ENCODE assay signal across 11 cellular contexts in genomic region chr7:131123991-131124629, GRCh38.
DNase-seq lines count a peak whose midpoint lies in the region; ATAC-seq, FAIRE-seq and TF ChIP-seq lines count a peak whose summit lies in the region.
"Had no signal": no experiment of that assay in that cellular context is flagged by ENCODE, and none has a peak within 500 bp of the region (broad histone marks: within the 10 kb centered on the region; RNA-seq: fewer than 3 reads in every experiment).

No MANE protein-coding gene starts in this region.

- peak overlapping the region; percentile 83 for H3K27ac ChIP-seq in SU-DHL-6 (ENCODE audit: low read depth, low read length)
- H3K27ac ChIP-seq: foreskin keratinocyte, vagina had no signal

- no peaks in the 10 kb centered on the region for H4K20me1 ChIP-seq in SU-DHL-6 (ENCODE audit: low read depth, low read length)

- H2AFZ ChIP-seq in SU-DHL-6 (ENCODE audit: low read depth, low read length, severe bottlenecking), result no peak overlapping the region

- H3K4me2 ChIP-seq in SU-DHL-6 (ENCODE audit: low read depth, low read length, poor library complexity, severe bottlenecking), result peak overlapping the region; percentile 39

- no peaks in the 10 kb centered on the region for H3K27me3 ChIP-seq in SU-DHL-6 (ENCODE audit: low read length)
- H3K27me3 ChIP-seq: vagina had no signal

- TF ChIP-seq CTCF in SU-DHL-6 (IDR thresholded peaks at IDR 0.05; ENCODE audit: insufficient read depth, low read length, poor library complexity, severe bottlenecking), result no peak

- H3K9me3 ChIP-seq in SU-DHL-6 (ENCODE audit: insufficient read depth, low read length), result peaks cover 6% of the 10 kb centered on the region; the same call in 1 of the 2 replicates
- H3K9me3 ChIP-seq: vagina had no signal

- no peaks in the 10 kb centered on the region for H3K79me2 ChIP-seq in SU-DHL-6 (ENCODE audit: insufficient read depth, low read length)

- H3K9ac ChIP-seq in SU-DHL-6 (ENCODE audit: low read length), result no peak overlapping the region

- H3K9me2 ChIP-seq in SU-DHL-6 (replicated peaks; ENCODE audit: insufficient read depth, low read length), result no peaks in the 10 kb centered on the region

- peak; percentile 93 for FAIRE-seq in GM18507 (lab: Jason Lieb, UNC)

- H3K4me3 ChIP-seq in SU-DHL-6 (ENCODE audit: insufficient read depth, low read length, poor library complexity, severe bottlenecking), result no peak overlapping the region
- H3K4me3 ChIP-seq: vagina had no signal

- peaks cover 31% of the 10 kb centered on the region; the same call in 1 of the 2 replicates for H3F3A ChIP-seq in SU-DHL-6 (ENCODE audit: insufficient read depth)

- ATAC-seq in GM21423 (IDR thresholded peaks at IDR 0.05; ENCODE audit: unreplicated experiment) (peak; percentile 90), HG03139 (IDR thresholded peaks at IDR 0.05; ENCODE audit: unreplicated experiment) (peak; percentile 90)
- ATAC-seq: foreskin keratinocyte had no signal

- H3K36me3 ChIP-seq in SU-DHL-6 (ENCODE audit: low read length), result no peaks in the 10 kb centered on the region
- H3K36me3 ChIP-seq: vagina had no signal

- DNase-seq in GM18507 (ENCODE audit: extremely low spot score, insufficient read length, low read depth) (peak; percentile 48), OCI-M2 (lab: John Stamatoyannopoulos, UW; ENCODE audit: unreplicated experiment) (no peak), midbrain (lab: John Stamatoyannopoulos, UW) (no peak), activated gamma-delta T cell (lab: John Stamatoyannopoulos, UW) (no peak)
- DNase-seq in stimulated activated naive CD4-positive, alpha-beta T cell (lab: John Stamatoyannopoulos, UW), result no peak
- DNase-seq: CD8-positive, alpha-beta memory T cell; foreskin keratinocyte had no signal
